Comparison of ENCODE assay signal across 1 cellular context in the genomic region with DNA sequence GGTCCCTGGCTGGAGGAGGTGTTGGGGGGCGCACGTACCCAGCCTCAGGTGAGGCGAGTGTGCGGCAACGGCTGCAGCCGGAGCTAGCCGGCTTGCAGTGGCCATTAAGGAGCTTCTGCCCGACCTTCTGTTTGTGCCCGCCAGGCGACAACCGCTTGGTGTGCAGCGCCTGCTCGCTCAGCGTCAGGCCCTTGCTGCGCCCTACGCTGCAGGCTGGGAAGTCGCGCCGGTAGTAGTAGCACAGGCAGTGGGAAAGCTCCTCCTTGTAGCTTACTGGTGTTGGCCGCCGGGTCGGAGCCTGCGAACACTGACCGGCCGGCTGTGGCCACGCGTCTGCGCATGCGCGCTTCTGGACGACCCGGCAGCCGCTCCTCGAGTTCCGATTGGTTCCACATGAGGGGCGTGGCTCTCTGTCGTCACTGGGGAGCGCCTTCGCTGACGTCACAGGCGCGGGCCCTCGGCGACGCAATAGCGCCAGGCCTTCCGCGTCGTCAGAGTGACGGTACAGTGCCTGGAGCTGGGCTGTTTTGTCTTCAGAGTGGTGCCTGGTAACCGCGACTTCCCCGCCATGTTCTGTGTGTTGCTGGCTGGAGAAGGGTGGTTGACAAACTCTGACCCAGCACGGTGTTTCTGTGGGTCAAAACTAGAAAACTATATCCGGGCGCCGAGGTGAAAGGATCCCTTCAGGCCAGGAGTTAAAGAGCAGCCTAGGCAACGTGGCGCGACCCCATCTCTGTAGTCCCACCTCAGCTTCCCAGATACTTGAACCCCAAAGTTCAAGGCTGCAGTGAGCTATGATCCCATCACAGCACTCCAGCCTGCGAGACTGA.
A peak's percentile ranks its signal among the peaks of the same experiment; 100 is the strongest.
TF ChIP-seq lines count a peak whose summit lies in the region.

No MANE protein-coding gene starts in this region.

TF ChIP-seq in HepG2, 621 proteins besides CTCF, POLR2A, EP300 and RAD21 (continued from another document and continues in another):
- TF ChIP-seq, protein P1, sequence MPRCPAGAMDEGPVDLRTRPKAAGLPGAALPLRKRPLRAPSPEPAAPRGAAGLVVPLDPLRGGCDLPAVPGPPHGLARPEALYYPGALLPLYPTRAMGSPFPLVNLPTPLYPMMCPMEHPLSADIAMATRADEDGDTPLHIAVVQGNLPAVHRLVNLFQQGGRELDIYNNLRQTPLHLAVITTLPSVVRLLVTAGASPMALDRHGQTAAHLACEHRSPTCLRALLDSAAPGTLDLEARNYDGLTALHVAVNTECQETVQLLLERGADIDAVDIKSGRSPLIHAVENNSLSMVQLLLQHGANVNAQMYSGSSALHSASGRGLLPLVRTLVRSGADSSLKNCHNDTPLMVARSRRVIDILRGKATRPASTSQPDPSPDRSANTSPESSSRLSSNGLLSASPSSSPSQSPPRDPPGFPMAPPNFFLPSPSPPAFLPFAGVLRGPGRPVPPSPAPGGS (CRISPR knock-in tag; IDR thresholded peaks at IDR 0.05), result peak; percentile 89
- no peak for TF ChIP-seq ZNF660 (CRISPR knock-in tag; IDR thresholded peaks at IDR 0.05; ENCODE audit: borderline replicate concordance, low read depth)
- no peak for TF ChIP-seq SNAPC2 (CRISPR knock-in tag; IDR thresholded peaks at IDR 0.05)
- TF ChIP-seq RFX1 (IDR thresholded peaks at IDR 0.05), result peak; percentile 55; the same call in 1 of the 2 replicates
- TF ChIP-seq, protein P2, sequence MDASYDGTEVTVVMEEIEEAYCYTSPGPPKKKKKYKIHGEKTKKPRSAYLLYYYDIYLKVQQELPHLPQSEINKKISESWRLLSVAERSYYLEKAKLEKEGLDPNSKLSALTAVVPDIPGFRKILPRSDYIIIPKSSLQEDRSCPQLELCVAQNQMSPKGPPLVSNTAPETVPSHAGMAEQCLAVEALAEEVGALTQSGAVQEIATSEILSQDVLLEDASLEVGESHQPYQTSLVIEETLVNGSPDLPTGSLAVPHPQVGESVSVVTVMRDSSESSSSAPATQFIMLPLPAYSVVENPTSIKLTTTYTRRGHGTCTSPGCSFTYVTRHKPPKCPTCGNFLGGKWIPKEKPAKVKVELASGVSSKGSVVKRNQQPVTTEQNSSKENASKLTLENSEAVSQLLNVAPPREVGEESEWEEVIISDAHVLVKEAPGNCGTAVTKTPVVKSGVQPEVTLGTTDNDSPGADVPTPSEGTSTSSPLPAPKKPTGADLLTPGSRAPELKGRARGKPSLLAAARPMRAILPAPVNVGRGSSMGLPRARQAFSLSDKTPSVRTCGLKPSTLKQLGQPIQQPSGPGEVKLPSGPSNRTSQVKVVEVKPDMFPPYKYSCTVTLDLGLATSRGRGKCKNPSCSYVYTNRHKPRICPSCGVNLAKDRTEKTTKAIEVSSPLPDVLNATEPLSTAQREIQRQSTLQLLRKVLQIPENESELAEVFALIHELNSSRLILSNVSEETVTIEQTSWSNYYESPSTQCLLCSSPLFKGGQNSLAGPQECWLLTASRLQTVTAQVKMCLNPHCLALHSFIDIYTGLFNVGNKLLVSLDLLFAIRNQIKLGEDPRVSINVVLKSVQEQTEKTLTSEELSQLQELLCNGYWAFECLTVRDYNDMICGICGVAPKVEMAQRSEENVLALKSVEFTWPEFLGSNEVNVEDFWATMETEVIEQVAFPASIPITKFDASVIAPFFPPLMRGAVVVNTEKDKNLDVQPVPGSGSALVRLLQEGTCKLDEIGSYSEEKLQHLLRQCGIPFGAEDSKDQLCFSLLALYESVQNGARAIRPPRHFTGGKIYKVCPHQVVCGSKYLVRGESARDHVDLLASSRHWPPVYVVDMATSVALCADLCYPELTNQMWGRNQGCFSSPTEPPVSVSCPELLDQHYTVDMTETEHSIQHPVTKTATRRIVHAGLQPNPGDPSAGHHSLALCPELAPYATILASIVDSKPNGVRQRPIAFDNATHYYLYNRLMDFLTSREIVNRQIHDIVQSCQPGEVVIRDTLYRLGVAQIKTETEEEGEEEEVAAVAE (CRISPR knock-in tag; IDR thresholded peaks at IDR 0.05; ENCODE audit: borderline replicate concordance), result peak; percentile 86; the same call in 1 of the 2 replicates
- TF ChIP-seq ZC3H13 (CRISPR knock-in tag; IDR thresholded peaks at IDR 0.05), result peak; percentile 67; the same call in 1 of the 2 replicates
- TF ChIP-seq ZKSCAN5 (CRISPR knock-in tag; IDR thresholded peaks at IDR 0.05), result no peak
- 0 out of 2 replicates have a peak, but pooled peaks have one; percentile 72 for TF ChIP-seq ZNF317 (CRISPR knock-in tag; IDR thresholded peaks at IDR 0.05)
- peak; percentile 47; the same call in 1 of the 2 replicates for TF ChIP-seq ZNF180 (CRISPR knock-in tag; IDR thresholded peaks at IDR 0.05; ENCODE audit: borderline replicate concordance, low read depth)
- TF ChIP-seq NR2F2 (IDR thresholded peaks at IDR 0.05; ENCODE audit: borderline replicate concordance, low read depth), result no peak
- TF ChIP-seq MTF2 (CRISPR knock-in tag; IDR thresholded peaks at IDR 0.05; ENCODE audit: borderline replicate concordance), result no peak
- TF ChIP-seq SP140L (CRISPR knock-in tag; IDR thresholded peaks at IDR 0.05; ENCODE audit: borderline replicate concordance), result peak; percentile 76; the same call in 1 of the 2 replicates
- TF ChIP-seq HNF4A (CRISPR knock-in tag; IDR thresholded peaks at IDR 0.05), result no peak
- no peak for TF ChIP-seq REXO4 (CRISPR knock-in tag; IDR thresholded peaks at IDR 0.05; ENCODE audit: borderline replicate concordance)
- TF ChIP-seq NRL (CRISPR knock-in tag; IDR thresholded peaks at IDR 0.05; ENCODE audit: borderline replicate concordance), result peak; percentile 85; the same call in 1 of the 2 replicates
- TF ChIP-seq, protein P3, sequence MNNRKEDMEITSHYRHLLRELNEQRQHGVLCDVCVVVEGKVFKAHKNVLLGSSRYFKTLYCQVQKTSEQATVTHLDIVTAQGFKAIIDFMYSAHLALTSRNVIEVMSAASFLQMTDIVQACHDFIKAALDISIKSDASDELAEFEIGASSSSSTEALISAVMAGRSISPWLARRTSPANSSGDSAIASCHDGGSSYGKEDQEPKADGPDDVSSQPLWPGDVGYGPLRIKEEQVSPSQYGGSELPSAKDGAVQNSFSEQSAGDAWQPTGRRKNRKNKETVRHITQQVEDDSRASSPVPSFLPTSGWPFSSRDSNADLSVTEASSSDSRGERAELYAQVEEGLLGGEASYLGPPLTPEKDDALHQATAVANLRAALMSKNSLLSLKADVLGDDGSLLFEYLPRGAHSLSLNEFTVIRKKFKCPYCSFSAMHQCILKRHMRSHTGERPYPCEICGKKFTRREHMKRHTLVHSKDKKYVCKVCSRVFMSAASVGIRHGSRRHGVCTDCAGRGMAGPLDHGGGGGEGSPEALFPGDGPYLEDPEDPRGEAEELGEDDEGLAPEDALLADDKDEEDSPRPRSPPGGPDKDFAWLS (CRISPR knock-in tag; IDR thresholded peaks at IDR 0.05; ENCODE audit: borderline replicate concordance), result no peak
- TF ChIP-seq HES4 (CRISPR knock-in tag; IDR thresholded peaks at IDR 0.05; ENCODE audit: borderline replicate concordance), result no peak
- TF ChIP-seq ZNF34 (CRISPR knock-in tag; IDR thresholded peaks at IDR 0.05; ENCODE audit: borderline replicate concordance), result no peak
- TF ChIP-seq RCOR2 (CRISPR knock-in tag; IDR thresholded peaks at IDR 0.05), result 0 out of 2 replicates have a peak, but pooled peaks have one; percentile 16
- TF ChIP-seq ARHGAP35 (CRISPR knock-in tag; IDR thresholded peaks at IDR 0.05; ENCODE audit: borderline replicate concordance), result 0 out of 2 replicates have a peak, but pooled peaks have one; percentile 67
- TF ChIP-seq POLR2G (IDR thresholded peaks at IDR 0.05; ENCODE audit: low read depth, low read length), result peak; percentile 86
- TF ChIP-seq ISL2 (CRISPR knock-in tag; IDR thresholded peaks at IDR 0.05), result peak; percentile 53; the same call in 1 of the 2 replicates
- no peak for TF ChIP-seq PTBP1 (IDR thresholded peaks at IDR 0.05; ENCODE audit: low read depth, low read length, poor library complexity, severe bottlenecking)
- TF ChIP-seq, protein P4, sequence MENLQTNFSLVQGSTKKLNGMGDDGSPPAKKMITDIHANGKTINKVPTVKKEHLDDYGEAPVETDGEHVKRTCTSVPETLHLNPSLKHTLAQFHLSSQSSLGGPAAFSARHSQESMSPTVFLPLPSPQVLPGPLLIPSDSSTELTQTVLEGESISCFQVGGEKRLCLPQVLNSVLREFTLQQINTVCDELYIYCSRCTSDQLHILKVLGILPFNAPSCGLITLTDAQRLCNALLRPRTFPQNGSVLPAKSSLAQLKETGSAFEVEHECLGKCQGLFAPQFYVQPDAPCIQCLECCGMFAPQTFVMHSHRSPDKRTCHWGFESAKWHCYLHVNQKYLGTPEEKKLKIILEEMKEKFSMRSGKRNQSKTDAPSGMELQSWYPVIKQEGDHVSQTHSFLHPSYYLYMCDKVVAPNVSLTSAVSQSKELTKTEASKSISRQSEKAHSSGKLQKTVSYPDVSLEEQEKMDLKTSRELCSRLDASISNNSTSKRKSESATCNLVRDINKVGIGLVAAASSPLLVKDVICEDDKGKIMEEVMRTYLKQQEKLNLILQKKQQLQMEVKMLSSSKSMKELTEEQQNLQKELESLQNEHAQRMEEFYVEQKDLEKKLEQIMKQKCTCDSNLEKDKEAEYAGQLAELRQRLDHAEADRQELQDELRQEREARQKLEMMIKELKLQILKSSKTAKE (CRISPR knock-in tag; IDR thresholded peaks at IDR 0.05; ENCODE audit: borderline replicate concordance), result 0 out of 2 replicates have a peak, but pooled peaks have one; percentile 46
- TF ChIP-seq PRPF4 (IDR thresholded peaks at IDR 0.05; ENCODE audit: low read depth, low read length, poor library complexity, severe bottlenecking), result no peak
- no peak; the same call in 1 of the 2 replicates for TF ChIP-seq FOXK2 (IDR thresholded peaks at IDR 0.05)
- TF ChIP-seq EZH2 (conservative IDR thresholded peaks at IDR 0.05; ENCODE audit: low read depth, low read length), result no peak
- no peak for TF ChIP-seq ZNF292 (CRISPR knock-in tag; IDR thresholded peaks at IDR 0.05; ENCODE audit: borderline replicate concordance, low read depth)
- TF ChIP-seq NFKBIZ (CRISPR knock-in tag; IDR thresholded peaks at IDR 0.05), result no peak
- no peak for TF ChIP-seq ZNF879 (CRISPR knock-in tag; IDR thresholded peaks at IDR 0.05)
- TF ChIP-seq, protein P5, sequence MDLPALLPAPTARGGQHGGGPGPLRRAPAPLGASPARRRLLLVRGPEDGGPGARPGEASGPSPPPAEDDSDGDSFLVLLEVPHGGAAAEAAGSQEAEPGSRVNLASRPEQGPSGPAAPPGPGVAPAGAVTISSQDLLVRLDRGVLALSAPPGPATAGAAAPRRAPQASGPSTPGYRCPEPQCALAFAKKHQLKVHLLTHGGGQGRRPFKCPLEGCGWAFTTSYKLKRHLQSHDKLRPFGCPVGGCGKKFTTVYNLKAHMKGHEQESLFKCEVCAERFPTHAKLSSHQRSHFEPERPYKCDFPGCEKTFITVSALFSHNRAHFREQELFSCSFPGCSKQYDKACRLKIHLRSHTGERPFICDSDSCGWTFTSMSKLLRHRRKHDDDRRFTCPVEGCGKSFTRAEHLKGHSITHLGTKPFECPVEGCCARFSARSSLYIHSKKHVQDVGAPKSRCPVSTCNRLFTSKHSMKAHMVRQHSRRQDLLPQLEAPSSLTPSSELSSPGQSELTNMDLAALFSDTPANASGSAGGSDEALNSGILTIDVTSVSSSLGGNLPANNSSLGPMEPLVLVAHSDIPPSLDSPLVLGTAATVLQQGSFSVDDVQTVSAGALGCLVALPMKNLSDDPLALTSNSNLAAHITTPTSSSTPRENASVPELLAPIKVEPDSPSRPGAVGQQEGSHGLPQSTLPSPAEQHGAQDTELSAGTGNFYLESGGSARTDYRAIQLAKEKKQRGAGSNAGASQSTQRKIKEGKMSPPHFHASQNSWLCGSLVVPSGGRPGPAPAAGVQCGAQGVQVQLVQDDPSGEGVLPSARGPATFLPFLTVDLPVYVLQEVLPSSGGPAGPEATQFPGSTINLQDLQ (CRISPR knock-in tag; IDR thresholded peaks at IDR 0.05), result no peak
- TF ChIP-seq GATAD2A (CRISPR knock-in tag; IDR thresholded peaks at IDR 0.05), result peak; percentile 62
- peak; percentile 56; the same call in 1 of the 2 replicates for TF ChIP-seq RXRB (CRISPR knock-in tag; IDR thresholded peaks at IDR 0.05; ENCODE audit: borderline replicate concordance)
- TF ChIP-seq HNRNPLL (IDR thresholded peaks at IDR 0.05; ENCODE audit: low read depth, low read length, poor library complexity, severe bottlenecking), result peak; percentile 94
- TF ChIP-seq, protein P6, sequence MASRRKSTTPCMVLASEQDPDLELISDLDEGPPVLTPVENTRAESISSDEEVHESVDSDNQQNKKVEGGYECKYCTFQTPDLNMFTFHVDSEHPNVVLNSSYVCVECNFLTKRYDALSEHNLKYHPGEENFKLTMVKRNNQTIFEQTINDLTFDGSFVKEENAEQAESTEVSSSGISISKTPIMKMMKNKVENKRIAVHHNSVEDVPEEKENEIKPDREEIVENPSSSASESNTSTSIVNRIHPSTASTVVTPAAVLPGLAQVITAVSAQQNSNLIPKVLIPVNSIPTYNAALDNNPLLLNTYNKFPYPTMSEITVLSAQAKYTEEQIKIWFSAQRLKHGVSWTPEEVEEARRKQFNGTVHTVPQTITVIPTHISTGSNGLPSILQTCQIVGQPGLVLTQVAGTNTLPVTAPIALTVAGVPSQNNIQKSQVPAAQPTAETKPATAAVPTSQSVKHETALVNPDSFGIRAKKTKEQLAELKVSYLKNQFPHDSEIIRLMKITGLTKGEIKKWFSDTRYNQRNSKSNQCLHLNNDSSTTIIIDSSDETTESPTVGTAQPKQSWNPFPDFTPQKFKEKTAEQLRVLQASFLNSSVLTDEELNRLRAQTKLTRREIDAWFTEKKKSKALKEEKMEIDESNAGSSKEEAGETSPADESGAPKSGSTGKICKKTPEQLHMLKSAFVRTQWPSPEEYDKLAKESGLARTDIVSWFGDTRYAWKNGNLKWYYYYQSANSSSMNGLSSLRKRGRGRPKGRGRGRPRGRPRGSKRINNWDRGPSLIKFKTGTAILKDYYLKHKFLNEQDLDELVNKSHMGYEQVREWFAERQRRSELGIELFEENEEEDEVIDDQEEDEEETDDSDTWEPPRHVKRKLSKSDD (CRISPR knock-in tag; IDR thresholded peaks at IDR 0.05; ENCODE audit: low read depth), result peak; percentile 100
- TF ChIP-seq, protein P7, sequence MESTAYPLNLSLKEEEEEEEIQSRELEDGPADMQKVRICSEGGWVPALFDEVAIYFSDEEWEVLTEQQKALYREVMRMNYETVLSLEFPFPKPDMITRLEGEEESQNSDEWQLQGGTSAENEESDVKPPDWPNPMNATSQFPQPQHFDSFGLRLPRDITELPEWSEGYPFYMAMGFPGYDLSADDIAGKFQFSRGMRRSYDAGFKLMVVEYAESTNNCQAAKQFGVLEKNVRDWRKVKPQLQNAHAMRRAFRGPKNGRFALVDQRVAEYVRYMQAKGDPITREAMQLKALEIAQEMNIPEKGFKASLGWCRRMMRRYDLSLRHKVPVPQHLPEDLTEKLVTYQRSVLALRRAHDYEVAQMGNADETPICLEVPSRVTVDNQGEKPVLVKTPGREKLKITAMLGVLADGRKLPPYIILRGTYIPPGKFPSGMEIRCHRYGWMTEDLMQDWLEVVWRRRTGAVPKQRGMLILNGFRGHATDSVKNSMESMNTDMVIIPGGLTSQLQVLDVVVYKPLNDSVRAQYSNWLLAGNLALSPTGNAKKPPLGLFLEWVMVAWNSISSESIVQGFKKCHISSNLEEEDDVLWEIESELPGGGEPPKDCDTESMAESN (CRISPR knock-in tag; conservative IDR thresholded peaks at IDR 0.05), result peak; percentile 87
